In genomic region chr14:73290279-73290678, GRCh38 we compare ENCODE assay signal across 13 cellular contexts. TPM values are rescaled to one million over a fixed set of nuclear protein-coding genes. Genes with fewer than 3 reads are reported as not detected.
A peak's percentile ranks its signal among the peaks of the same experiment; 100 is the strongest.
DNase-seq lines count a peak whose midpoint lies in the region; ATAC-seq, FAIRE-seq and TF ChIP-seq lines count a peak whose summit lies in the region.
"Had no signal": no experiment of that assay in that cellular context is flagged by ENCODE, and none has a peak within 500 bp of the region (broad histone marks: within the 10 kb centered on the region; RNA-seq: fewer than 3 reads in every experiment).

No MANE protein-coding gene starts in this region.

- no TSS peak for BruUV-seq in GM12878 (replicated peaks; lab: Mats Ljungman, UMichigan)

- peak; percentile 32 to 89; a peak in 3 of 4 replicates for TF ChIP-seq EP300 in GM12878 (IDR thresholded peaks at IDR 0.05; ENCODE audit: borderline replicate concordance in 1 of 2, control insufficient read depth in 1 of 2, low read depth in 2 of 2, low read length in 2 of 2)

- DNase-seq in GM12878 (ENCODE audit: low read depth, low spot score) (peak; percentile 64), prostate gland (ENCODE audit: low spot score) (no peak)
- DNase-seq in stimulated activated CD4-positive, alpha-beta T cell treated with anti-CD3 and anti-CD28 coated beads, Interleukin-12 subunit alpha, Interleukin-12 subunit beta, amount 100 ng/mL, for 4 hours, result no peak
- DNase-seq: Caco-2, islet precursor cell, NCI-H187 treated with DMSO at 0.1 percent for 48 hours, PC-9 had no signal

- no peak for TF ChIP-seq CTCF in GM12878 (IDR thresholded peaks at IDR 0.05 in 2 of 3, conservative IDR thresholded peaks at IDR 0.05 in 1 of 3; ENCODE audit: control insufficient read depth in 2 of 3, extremely low read depth in 1 of 3, insufficient read depth in 1 of 3, low read depth in 3 of 3, low read length in 3 of 3)
- no peak for TF ChIP-seq CTCF in prostate gland (IDR thresholded peaks at IDR 0.05)

- H3K9me3 ChIP-seq in GM12878 (replicated peaks; ENCODE audit: control insufficient read depth, insufficient read depth, low read length) (no peaks in the 10 kb centered on the region), prostate gland (no peaks in the 10 kb centered on the region)
- H3K9me3 ChIP-seq: Caco-2 had no signal

- H3K79me2 ChIP-seq in GM12878 (ENCODE audit: control insufficient read depth, insufficient read depth, low read length), result no peaks in the 10 kb centered on the region

- SMC1A ChIA-PET in GM12878 (lab: Charles Lee; ENCODE audit: uncharacterized antibody, unreplicated experiment), result interaction anchor here (0.7 to 5.9 kb wide), 24 partner anchors 9 to 186 kb away, joined by 3 to 42 read pairs (median 5); partner anchors contain the start of gene PAPLN

- H3K27me3 ChIP-seq in GM12878 (replicated peaks in 1 of 2; ENCODE audit: control insufficient read depth in 2 of 2, insufficient read depth in 2 of 2, low read length in 1 of 2) (no peaks in the 10 kb centered on the region), prostate gland (replicated peaks; ENCODE audit: insufficient read depth) (no peaks in the 10 kb centered on the region)

- in situ Hi-C loops in GM12878 (cut with MboI), result loop anchor here (5.0 kb wide), 1 partner anchor 177 kb away; no protein-coding TSS in a partner anchor

- CTCF ChIA-PET in GM12878 (lab: Yijun Ruan, JAX), result interaction anchor here (0.7 to 3.8 kb wide), 11 partner anchors 12 to 183 kb away, joined by 3 to 17 read pairs (median 4); no protein-coding TSS in a partner anchor

- FAIRE-seq in GM12878 (lab: Jason Lieb, UNC), result peak; percentile 93

- H3K27ac ChIP-seq in GM12878 (ENCODE audit: control insufficient read depth, insufficient read depth), result peak overlapping the region; percentile 55; the same call in 1 of the 2 replicates
- no peak overlapping the region for H3K27ac ChIP-seq in prostate gland
- H3K27ac ChIP-seq: PC-9, VCaP had no signal

- H4K20me1 ChIP-seq in GM12878 (ENCODE audit: control insufficient read depth, insufficient read depth), result no peaks in the 10 kb centered on the region

- ATAC-seq in GM18499 (IDR thresholded peaks at IDR 0.05; ENCODE audit: insufficient read depth, unreplicated experiment) (peak; percentile 50), GM19438 (IDR thresholded peaks at IDR 0.05; ENCODE audit: low read depth, unreplicated experiment) (peak; percentile 79), HG03045 (IDR thresholded peaks at IDR 0.05; ENCODE audit: unreplicated experiment) (peak; percentile 69), GM12878 (peak; percentile 79), GM21723 (IDR thresholded peaks at IDR 0.05; ENCODE audit: unreplicated experiment) (no peak), GM19467 (IDR thresholded peaks at IDR 0.05; ENCODE audit: unreplicated experiment) (no peak)

- H3K4me1 ChIP-seq in GM12878 (ENCODE audit: control insufficient read depth, insufficient read depth, low read length), result peaks cover 35% of the 10 kb centered on the region
- H3K4me1 ChIP-seq in prostate gland (replicated peaks), result no peaks in the 10 kb centered on the region

- 1% methylated on average over 4 of the region's 4 CpGs for WGBS in GM12878 (ENCODE audit: insufficient coverage, insufficient replicate concordance, low lambda C conversion rate, missing lambda C conversion rate)
- 69% methylated on average over 4 of the region's 4 CpGs for WGBS in prostate gland

- no peak for TF ChIP-seq RAD21 in GM12878 (IDR thresholded peaks at IDR 0.05; ENCODE audit: insufficient read depth, low read depth, low read length)

- intact Hi-C loops in GM12878 (cut with micrococcal nuclease; ENCODE audit: unreplicated experiment) (loop anchor here (5.0 to 10.0 kb wide), 2 partner anchors 43 to 125 kb away; no protein-coding TSS in a partner anchor), prostate gland (cut with DNase I) (no loop called here)

- H3K4me3 ChIP-seq in GM12878 (peak overlapping the region; percentile 22; the same call in 1 of the 2 replicates), prostate gland (no peak overlapping the region)
- H3K4me3 ChIP-seq: PC-9 had no signal

- RAD21 ChIA-PET in GM12878 (lab: Charles Lee; ENCODE audit: unreplicated experiment), result interaction anchor here (0.6 to 12.0 kb wide), 20 partner anchors 14 to 354 kb away, joined by 3 to 591 read pairs (median 4); partner anchors contain the start of genes NUMB and RIOX1

- H3K36me3 ChIP-seq in GM12878 (ENCODE audit: control insufficient read depth in 2 of 2, insufficient read depth in 2 of 2, low read length in 1 of 2) (no peaks in the 10 kb centered on the region; a peak in 1 of 4 replicates), prostate gland (no peaks in the 10 kb centered on the region)

- POLR2A ChIA-PET in GM12878 (lab: Charles Lee), result interaction anchor here (0.5 to 2.7 kb wide), 10 partner anchors 9 to 187 kb away, joined by 3 to 18 read pairs (median 4); partner anchors contain the start of gene NUMB

- no peak overlapping the region for H3K9ac ChIP-seq in GM12878 (ENCODE audit: control insufficient read depth, insufficient read depth, low read length)

- peak overlapping the region; percentile 82 for H3K4me2 ChIP-seq in GM12878 (ENCODE audit: control insufficient read depth, insufficient read depth)
- H3K4me2 ChIP-seq: PC-9 had no signal

- TF ChIP-seq POLR2A in GM12878 (IDR thresholded peaks at IDR 0.05; ENCODE audit: low read depth, low read length), result no peak
- TF ChIP-seq POLR2A in prostate gland (IDR thresholded peaks at IDR 0.05), result no peak

- H2AFZ ChIP-seq in GM12878 (ENCODE audit: control insufficient read depth, low read depth, low read length), result no peak overlapping the region
- H2AFZ ChIP-seq: PC-9 had no signal

TF ChIP-seq in GM12878, 131 proteins besides CTCF, POLR2A, EP300 and RAD21 (continues in another document):
- TF ChIP-seq TARDBP (IDR thresholded peaks at IDR 0.05; ENCODE audit: borderline replicate concordance), result no peak
- no peak for TF ChIP-seq ZNF274 (IDR thresholded peaks at IDR 0.05; ENCODE audit: insufficient read depth, insufficient read length)
- peak; percentile 60 to 73; a peak in 2 of 4 replicates for TF ChIP-seq IKZF2 (IDR thresholded peaks at IDR 0.05)
- TF ChIP-seq FOS (IDR thresholded peaks at IDR 0.05; ENCODE audit: borderline replicate concordance, extremely low read depth, insufficient read length), result no peak
- TF ChIP-seq MYC (IDR thresholded peaks at IDR 0.05; ENCODE audit: insufficient read depth, insufficient read length, insufficient replicate concordance, low read length, severe bottlenecking), result no peak
- 0 out of 2 replicates have a peak, but pooled peaks have one; percentile 35 for TF ChIP-seq GABPA (IDR thresholded peaks at IDR 0.05; ENCODE audit: low read depth)
- TF ChIP-seq JUNB (IDR thresholded peaks at IDR 0.05), result peak; percentile 97
- no peak for TF ChIP-seq NR2C2 (IDR thresholded peaks at IDR 0.05; ENCODE audit: borderline replicate concordance, control insufficient read depth, insufficient read length, low read depth)
- peak; percentile 94 for TF ChIP-seq DPF2 (IDR thresholded peaks at IDR 0.05)
- TF ChIP-seq CHD1 (IDR thresholded peaks at IDR 0.05; ENCODE audit: low read depth, low read length), result no peak
- TF ChIP-seq ZBED1 (IDR thresholded peaks at IDR 0.05; ENCODE audit: borderline replicate concordance), result 0 out of 2 replicates have a peak, but pooled peaks have one; percentile 21
- TF ChIP-seq SPI1 (IDR thresholded peaks at IDR 0.05; ENCODE audit: borderline replicate concordance, insufficient read depth, low read depth, low read length), result 0 out of 2 replicates have a peak, but pooled peaks have one; percentile 4
- TF ChIP-seq RUNX3 (IDR thresholded peaks at IDR 0.05; ENCODE audit: low read length), result peak; percentile 96
- TF ChIP-seq PKNOX1 (IDR thresholded peaks at IDR 0.05), result no peak
- TF ChIP-seq SP1 (IDR thresholded peaks at IDR 0.05; ENCODE audit: low read depth, low read length), result no peak
- TF ChIP-seq CBFB (IDR thresholded peaks at IDR 0.05; ENCODE audit: low read depth), result peak; percentile 46; the same call in 1 of the 2 replicates
- no peak for TF ChIP-seq POLR2AphosphoS2 (IDR thresholded peaks at IDR 0.05; ENCODE audit: low read depth, low read length)
- TF ChIP-seq RAD51 (IDR thresholded peaks at IDR 0.05), result no peak
- TF ChIP-seq SUZ12 (IDR thresholded peaks at IDR 0.05; ENCODE audit: unreplicated experiment), result no peak
- peak; percentile 54; the same call in 1 of the 2 replicates for TF ChIP-seq PAX5 (IDR thresholded peaks at IDR 0.05; ENCODE audit: borderline replicate concordance, low read depth, low read length)

RNA-seq across cellular contexts. Expression of gene PAPLN, which starts 53.0 kb away (rescaled TPM):
- total RNA-seq in GM12878 (2013; cell fraction: nucleolus; rRNA removed), result 83.0 and 91.1 TPM in 2 replicates
- total RNA-seq in GM12878 (2014; rRNA removed), result 9.9 and 10.7 TPM in 2 replicates
- 6.4 and 7.1 TPM in 2 replicates for total RNA-seq in GM12878 (2014; rRNA removed; fragmentation: Illumina TruSeq; extraction: Trizol)
- total RNA-seq in GM12878 (2021), result 11.4 and 15.6 TPM in 2 replicates
- 6.3 TPM for polyA plus RNA-seq in GM12878 (2011; ENCODE audit: low read depth)
- 18.9 and 23.5 TPM in 2 replicates for polyA plus RNA-seq in GM12878 (2011; rRNA removed)
- 13.4 and 15.6 TPM in 2 replicates for polyA plus RNA-seq in GM12878 (2011; cell fraction: cytosol; rRNA removed)
- polyA plus RNA-seq in GM12878 (2011; cell fraction: nucleus; rRNA removed), result 121 and 135 TPM in 2 replicates
- polyA plus RNA-seq in GM12878 (2012), result 5.7 and 13.3 TPM in 2 replicates
- 7.7 and 11.8 TPM in 2 replicates for polyA plus RNA-seq in GM12878 (2014; fragmentation: Illumina TruSeq; extraction: Trizol)
- polyA plus RNA-seq in GM12878 (2014; fragmentation: Nextera tagmentation; extraction: Ambion mirVana), result 1 to 10 TPM; 1.8 to 2.6 TPM
- 15.7 and 19.8 TPM in 2 replicates for polyA plus RNA-seq in GM12878 (2014; rRNA removed)
- 1 to 10 TPM; 3.8 to 7.0 TPM for polyA plus RNA-seq in GM12878 (2016; fragmentation: Nextera tagmentation; extraction: Ambion mirVana)
- polyA minus RNA-seq in GM12878 (2011; rRNA and poly(A)+ RNA removed), result 9.6 and 21.2 TPM in 2 replicates
- 4.7 and 7.6 TPM in 2 replicates for polyA minus RNA-seq in GM12878 (2011; cell fraction: cytosol; rRNA and poly(A)+ RNA removed)
- 34.9 and 47.5 TPM in 2 replicates for polyA minus RNA-seq in GM12878 (2011; cell fraction: nucleus; rRNA and poly(A)+ RNA removed)
- 10 to 100 TPM; 10.7 to 33.1 TPM for total RNA-seq in prostate gland
- total RNA-seq: PC-9 had no signal

Comparison
In these comparisons a context has a peak if more than half of its experiments do, and no peak if none do; other contexts are left out.
1. ATAC-seq: peak in GM18499 (single experiment), GM19438 (single experiment), HG03045 (single experiment) and GM12878 (single experiment); none in GM21723 (single experiment) and GM19467 (single experiment).